Comparison of ENCODE assay signal across 22 cellular contexts in the genomic region with DNA sequence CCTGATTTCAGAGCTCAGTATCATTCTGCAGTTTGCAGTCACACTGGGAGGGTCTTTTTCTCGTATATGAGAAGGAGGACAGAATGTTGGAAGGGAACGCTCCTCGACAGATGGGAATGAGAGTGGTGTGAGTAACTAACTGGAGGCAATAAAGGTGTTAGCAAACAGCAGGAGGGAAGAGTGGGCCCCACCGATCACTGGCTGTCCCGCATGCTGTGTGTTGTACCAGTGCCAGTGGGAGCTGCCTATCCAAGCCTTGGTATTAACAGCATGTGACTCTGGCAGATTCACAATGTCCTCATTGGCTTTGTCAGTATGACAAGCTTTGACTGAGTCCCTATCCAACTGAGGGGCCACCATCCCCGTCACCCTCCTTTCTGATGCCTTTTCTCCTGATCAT.
DNase-seq lines count a peak whose midpoint lies in the region; ATAC-seq, FAIRE-seq and TF ChIP-seq lines count a peak whose summit lies in the region.
"Had no signal": no experiment of that assay in that cellular context is flagged by ENCODE, and none has a peak within 500 bp of the region (broad histone marks: within the 10 kb centered on the region; RNA-seq: fewer than 3 reads in every experiment).

No MANE protein-coding gene starts in this region.

- peaks cover 18 to 24% of the 10 kb centered on the region in 2 donors for H3K4me1 ChIP-seq in thyroid gland

- ATAC-seq in Right ventricle myocardium superior (ENCODE audit: poor library complexity) (peak; percentile 20), left cardiac atrium (no peak), left colon (peak; percentile 22), HG03521 (IDR thresholded peaks at IDR 0.05; ENCODE audit: unreplicated experiment) (no peak)
- ATAC-seq: activated CD8-positive, alpha-beta T cell treated with anti-CD3 and anti-CD28 coated beads for 36 hours had no signal

- H3K27ac ChIP-seq in VCaP (peak overlapping the region; percentile 53), thyroid gland (peak overlapping the region in 2 of 3 donors; percentile 7 to 55)
- H3K27ac ChIP-seq: 22Rv1, neutrophil had no signal

- H3K9me3 ChIP-seq in thyroid gland: no peaks in the 10 kb centered on the region
- H3K9me3 ChIP-seq: MG63, neutrophil had no signal

- no peak for TF ChIP-seq POLR2A in thyroid gland (IDR thresholded peaks at IDR 0.05)

- DNase-seq in Right ventricle myocardium superior (no peak), left cardiac atrium (no peak), left colon (peak in 1 of 2 donors; percentile 37), thyroid gland (peak in 1 of 2 donors; percentile 2), NCI-H510A treated with DMSO at 0.1 percent for 48 hours (lab: John Stamatoyannopoulos, UW) (no peak), HTR-8/SVneo (ENCODE audit: insufficient read length, low spot score) (no peak)
- DNase-seq: activated CD4-positive, CD25-positive, alpha-beta regulatory T cell treated with anti-CD3 and anti-CD28 coated beads, Interleukin-2, amount 50 U/mL, for 72 hours; activated CD8-positive, alpha-beta T cell treated with anti-CD3 and anti-CD28 coated beads for 36 hours; MG63; NCI-H1417; NCI-H2107; SHP77; stimulated activated CD4-positive, alpha-beta T cell treated with anti-CD3 and anti-CD28 coated beads, Interleukin-2, amount 100 ng/mL, for 48 hours; stimulated activated naive CD8-positive, alpha-beta T cell treated with anti-CD3 and anti-CD28 coated beads, Interleukin-15, Interleukin-2, amounts not matched to agents 100 U/mL and 50 U/mL, for 24 hours had no signal

- intact Hi-C loops in Right ventricle myocardium superior (cut with DNase I) (no loop called here), left cardiac atrium (cut with DNase I) (no loop called here), left colon (cut with DNase I, micrococcal nuclease) (loop anchor here in 1 of 2 donors (10.0 kb wide), 1 partner anchor 188 kb away; a partner anchor contains a TSS), thyroid gland (cut with DNase I) (no loop called here)

- no peak overlapping the region for H3K4me3 ChIP-seq in thyroid gland (replicated peaks in 1 of 3)
- H3K4me3 ChIP-seq: MG63, smooth muscle cell had no signal

- WGBS in thyroid gland, 2 donors: 94% methylated on average over 6 of the region's 6 CpGs

- TF ChIP-seq CTCF in VCaP (conservative IDR thresholded peaks at IDR 0.05) (no peak), thyroid gland (IDR thresholded peaks at IDR 0.05) (no peak)

- no peak for FAIRE-seq in HTR-8/SVneo (lab: Jason Lieb, UNC)
- FAIRE-seq: bronchial epithelial cell, endothelial cell of umbilical vein, H54 had no signal

- H3K36me3 ChIP-seq in thyroid gland: no peaks in the 10 kb centered on the region
- H3K36me3 ChIP-seq: MG63, neutrophil had no signal

- no peaks in the 10 kb centered on the region for H3K27me3 ChIP-seq in thyroid gland
- H3K27me3 ChIP-seq: MG63, neutrophil had no signal

Comparison
In these comparisons a context has a peak if more than half of its experiments do, and no peak if none do; other contexts are left out.
1. ATAC-seq: peak in Right ventricle myocardium superior (single experiment) and left colon (single experiment); none in left cardiac atrium (0 of 2) and HG03521 (single experiment).